ENCODE assay signal across 1 cellular context in genomic region chr13:113245858-113246791, GRCh38.
TF ChIP-seq lines count a peak whose summit lies in the region.

No MANE protein-coding gene starts in this region.

TF ChIP-seq in IMR-90, 13 proteins besides CTCF, POLR2A, EP300 and RAD21:
- TF ChIP-seq, protein P1, sequence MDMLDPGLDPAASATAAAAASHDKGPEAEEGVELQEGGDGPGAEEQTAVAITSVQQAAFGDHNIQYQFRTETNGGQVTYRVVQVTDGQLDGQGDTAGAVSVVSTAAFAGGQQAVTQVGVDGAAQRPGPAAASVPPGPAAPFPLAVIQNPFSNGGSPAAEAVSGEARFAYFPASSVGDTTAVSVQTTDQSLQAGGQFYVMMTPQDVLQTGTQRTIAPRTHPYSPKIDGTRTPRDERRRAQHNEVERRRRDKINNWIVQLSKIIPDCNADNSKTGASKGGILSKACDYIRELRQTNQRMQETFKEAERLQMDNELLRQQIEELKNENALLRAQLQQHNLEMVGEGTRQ (IDR thresholded peaks at IDR 0.05; ENCODE audit: low read depth, low read length): no peak
- TF ChIP-seq MXI1 (IDR thresholded peaks at IDR 0.05; ENCODE audit: borderline replicate concordance, low read depth, low read length): no peak
- TF ChIP-seq CEBPB (IDR thresholded peaks at IDR 0.05; ENCODE audit: low read depth, low read length): no peak
- no peak for TF ChIP-seq ELK1 (IDR thresholded peaks at IDR 0.05; ENCODE audit: borderline replicate concordance, low read depth, low read length)
- TF ChIP-seq FOS (IDR thresholded peaks at IDR 0.05; ENCODE audit: low read depth, low read length): no peak
- TF ChIP-seq BHLHE40 (IDR thresholded peaks at IDR 0.05; ENCODE audit: low read depth, low read length): no peak
- TF ChIP-seq MAFK (IDR thresholded peaks at IDR 0.05; ENCODE audit: low read depth, low read length): no peak
- TF ChIP-seq CHD1 (IDR thresholded peaks at IDR 0.05; ENCODE audit: low read depth, low read length): no peak
- no peak for TF ChIP-seq MAZ (IDR thresholded peaks at IDR 0.05; ENCODE audit: borderline replicate concordance, low read depth, low read length)
- no peak for TF ChIP-seq SMC3 (IDR thresholded peaks at IDR 0.05; ENCODE audit: low read depth, low read length)
- TF ChIP-seq RCOR1 (IDR thresholded peaks at IDR 0.05; ENCODE audit: insufficient replicate concordance, low read length): no peak
- no peak for TF ChIP-seq NFE2L2 (IDR thresholded peaks at IDR 0.05; ENCODE audit: low read depth, low read length)
- TF ChIP-seq RFX5 (IDR thresholded peaks at IDR 0.05; ENCODE audit: low read depth, low read length): no peak
